In the genomic region with DNA sequence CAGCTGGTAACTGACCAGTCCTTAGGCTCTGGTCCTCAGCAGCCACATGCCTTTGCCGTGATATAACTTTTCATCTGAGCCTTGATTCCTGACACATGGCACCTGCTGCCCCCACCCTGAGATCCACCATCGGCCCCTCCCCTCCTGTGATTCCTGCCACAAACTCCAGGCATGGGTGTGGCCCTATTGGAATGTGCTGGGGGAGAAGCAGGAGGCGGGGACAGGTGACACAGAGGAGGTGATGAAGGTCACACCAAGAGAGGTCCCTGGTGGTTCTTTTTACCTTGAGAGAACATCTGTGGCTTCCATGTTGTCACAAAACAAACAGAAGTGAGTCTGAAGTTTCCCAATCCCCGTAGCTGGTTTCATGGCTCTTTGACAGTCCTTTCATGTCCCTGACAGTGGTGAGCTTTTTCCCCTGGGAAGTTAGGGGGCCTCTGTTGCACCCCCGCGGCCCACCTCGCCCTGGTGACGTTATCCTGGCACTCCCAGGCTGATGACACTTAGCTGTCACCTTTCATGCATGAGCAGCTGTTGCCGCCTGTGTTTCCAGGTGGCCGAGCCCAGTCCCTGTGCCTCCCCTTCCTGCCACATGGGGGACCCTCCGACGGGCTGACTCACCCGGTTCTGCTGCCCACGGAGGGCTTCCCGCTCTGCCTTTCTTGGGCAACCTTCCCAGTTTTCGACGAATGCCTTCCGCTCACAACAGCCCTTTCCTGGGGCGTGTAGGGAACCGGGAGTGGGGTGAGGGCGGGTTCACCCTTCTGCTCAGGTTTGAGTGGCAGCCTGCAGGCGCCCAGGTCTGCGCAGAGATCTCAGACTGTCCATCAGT, we compare ENCODE assay signal across 8 cellular contexts.
DNase-seq lines count a peak whose midpoint lies in the region; ATAC-seq and TF ChIP-seq lines count a peak whose summit lies in the region.

No MANE protein-coding gene starts in this region.

- intact Hi-C loops in left lung (cut with DNase I): no loop called here
- intact Hi-C loops in esophagus muscularis mucosa (cut with DNase I): no loop called here

- TF ChIP-seq CTCF in left lung (IDR thresholded peaks at IDR 0.05) (no peak), esophagus muscularis mucosa (IDR thresholded peaks at IDR 0.05) (no peak), GM10266 (IDR thresholded peaks at IDR 0.05; ENCODE audit: control insufficient read depth, insufficient read depth, low read depth, missing control alignments) (no peak)

- H3K27me3 ChIP-seq in adipocyte (replicated peaks; ENCODE audit: control insufficient read depth, insufficient read depth, low read length): peaks cover 24% of the 10 kb centered on the region
- peaks cover 0 to 50% of the 10 kb centered on the region in 2 donors for H3K27me3 ChIP-seq in left lung
- H3K27me3 ChIP-seq in esophagus muscularis mucosa: peaks cover 0 to 49% (median 12%) of the 10 kb centered on the region in 4 donors

- WGBS in esophagus muscularis mucosa: 21% methylated on average over 23 of the region's 23 CpGs

- TF ChIP-seq POLR2A in esophagus muscularis mucosa (IDR thresholded peaks at IDR 0.05; ENCODE audit: low read depth): no peak

- H3K36me3 ChIP-seq in adipocyte (ENCODE audit: control insufficient read depth, insufficient read depth, low read length, severe bottlenecking): no peaks in the 10 kb centered on the region
- no peaks in the 10 kb centered on the region for H3K36me3 ChIP-seq in left lung
- no peaks in the 10 kb centered on the region for H3K36me3 ChIP-seq in esophagus muscularis mucosa

- no peak overlapping the region for H3K9ac ChIP-seq in adipocyte (ENCODE audit: low read length)

- no peaks in the 10 kb centered on the region for H3K4me1 ChIP-seq in adipocyte (ENCODE audit: control insufficient read depth, insufficient read depth, low read length)
- H3K4me1 ChIP-seq in left lung: peaks cover 10 to 11% of the 10 kb centered on the region in 2 donors
- H3K4me1 ChIP-seq in esophagus muscularis mucosa: peaks cover 0 to 17% (median 15%) of the 10 kb centered on the region in 4 donors

- ATAC-seq in left lung: peak; percentile 78
- no peak for ATAC-seq in HG02973 (IDR thresholded peaks at IDR 0.05; ENCODE audit: unreplicated experiment)

- H3K4me3 ChIP-seq in adipocyte (ENCODE audit: low read length) (no peak overlapping the region), left lung (no peak overlapping the region), esophagus muscularis mucosa (no peak overlapping the region)

- H3K27ac ChIP-seq in left lung (peak overlapping the region in 1 of 2 donors; percentile 4), esophagus muscularis mucosa (replicated peaks in 1 of 4) (no peak overlapping the region)

- H3K9me3 ChIP-seq in adipocyte (ENCODE audit: control insufficient read depth, low read length) (peaks cover 43% of the 10 kb centered on the region), left lung (peaks cover 0 to 25% of the 10 kb centered on the region in 2 donors), esophagus muscularis mucosa (peaks cover 0 to 25% (median 13%) of the 10 kb centered on the region in 4 donors)

- DNase-seq in COR-L47 (lab: John Stamatoyannopoulos, UW) (peak; percentile 52), LHCN-M2 (ENCODE audit: low read depth) (peak; percentile 33), adipocyte (ENCODE audit: low read depth) (peak; percentile 21), left lung (peak in 1 of 2 donors; percentile 75), esophagus muscularis mucosa (ENCODE audit: extremely low spot score) (no peak), GM10266 (ENCODE audit: extremely low spot score) (no peak)
- DNase-seq in activated CD4-positive, CD25-positive, alpha-beta regulatory T cell treated with anti-CD3 and anti-CD28 coated beads, Interleukin-2, amount 50 U/mL, for 72 hours: no peak

- TF ChIP-seq EP300 in esophagus muscularis mucosa (IDR thresholded peaks at IDR 0.05): no peak

Comparison
In these comparisons a context has a peak if more than half of its experiments do, and no peak if none do; other contexts are left out.
1. DNase-seq: peak in COR-L47 (single experiment), LHCN-M2 (single experiment) and adipocyte (single experiment); none in activated CD4-positive, CD25-positive, alpha-beta regulatory T cell treated with anti-CD3 and anti-CD28 coated beads, Interleukin-2, amount 50 U/mL, for 72 hours (single experiment), esophagus muscularis mucosa (single experiment) and GM10266 (single experiment).